Comparison of ENCODE assay signal across 35 cellular contexts in genomic region chr4:68167166-68167565, GRCh38. TPM values are rescaled to one million over a fixed set of nuclear protein-coding genes. Genes with fewer than 3 reads are reported as not detected.
"Had no signal": no experiment of that assay in that cellular context is flagged by ENCODE, and none has a peak within 500 bp of the region (broad histone marks: within the 10 kb centered on the region; RNA-seq: fewer than 3 reads in every experiment).

No MANE protein-coding gene starts in this region.

- H3K9me3 ChIP-seq: adrenal gland, breast epithelium had no signal

- DNase-seq: activated CD4-positive, alpha-beta memory T cell treated with anti-CD3 and anti-CD28 coated beads, Interleukin-2, amount 10 ng/mL, durations not matched to agents 7 days and 5 days; activated CD4-positive, alpha-beta T cell treated with anti-CD3 and anti-CD28 coated beads for 1 hour; activated CD4-positive, alpha-beta T cell treated with anti-CD3 and anti-CD28 coated beads for 36 hours; activated CD4-positive, alpha-beta T cell treated with anti-CD3 and anti-CD28 coated beads for 48 hours; activated CD4-positive, alpha-beta T cell treated with anti-CD3 and anti-CD28 coated beads, Interleukin-2, amount 10 ng/mL, durations not matched to agents 7 days and 5 days; activated CD4-positive, alpha-beta T cell treated with anti-CD3 and anti-CD28 coated beads, Interleukin-2, amount 50 U/mL, for 48 hours; activated CD4-positive, CD25-positive, alpha-beta regulatory T cell; activated CD8-positive, alpha-beta memory T cell treated with anti-CD3 and anti-CD28 coated beads for 24 hours; activated CD8-positive, alpha-beta memory T cell treated with anti-CD3 and anti-CD28 coated beads, Interleukin-2, amount 10 ng/mL, durations not matched to agents 7 days and 5 days; activated CD8-positive, alpha-beta memory T cell treated with anti-CD3 and anti-CD28 coated beads, Interleukin-2, amount 50 U/mL, for 48 hours; activated CD8-positive, alpha-beta T cell treated with anti-CD3 and anti-CD28 coated beads, Interleukin-2, amount 10 ng/mL, durations not matched to agents 7 days and 5 days; activated effector memory CD4-positive, alpha-beta T cell treated with Interleukin-2 at 50 U/mL for 16 hours; activated gamma-delta T cell treated with Interleukin-2 at 50 U/mL for 16 hours; activated naive CD4-positive, alpha-beta T cell; activated naive CD4-positive, alpha-beta T cell treated with anti-CD3 and anti-CD28 coated beads for 36 hours; activated naive CD4-positive, alpha-beta T cell treated with anti-CD3 and anti-CD28 coated beads, Interleukin-2, amount 50 U/mL, for 16 hours; activated naive CD8-positive, alpha-beta T cell treated with anti-CD3 and anti-CD28 coated beads for 36 hours; activated T-cell treated with anti-CD3 and anti-CD28 coated beads, Interleukin-2, amount 50 U/mL, for 24 hours; activated T-cell treated with anti-CD3 and anti-CD28 coated beads, Interleukin-2, amount 50 U/mL, for 48 hours; adrenal gland; amniotic stem cell; aorta; body of pancreas; brain microvascular endothelial cell; T-helper 1 cell; T-helper 2 cell; T-helper 9 cell had no signal

- H3K4me1 ChIP-seq: adrenal gland, body of pancreas, breast epithelium had no signal

- FAIRE-seq: astrocyte, TTC549 had no signal

- H3K36me3 ChIP-seq: adrenal gland, brain microvascular endothelial cell, breast epithelium had no signal

- H3K27ac ChIP-seq: adrenal gland, body of pancreas, brain microvascular endothelial cell, breast epithelium, VCaP had no signal

- H3K27me3 ChIP-seq: adrenal gland, body of pancreas, brain microvascular endothelial cell, breast epithelium had no signal

- H3K4me3 ChIP-seq: adrenal gland, body of pancreas, breast epithelium had no signal

RNA-seq across cellular contexts. Expression of gene TMPRSS11F, which starts 37.5 kb away (rescaled TPM):
- total RNA-seq: activated CD4-positive, alpha-beta memory T cell treated with anti-CD3 and anti-CD28 coated beads, Interleukin-2, amount 10 ng/mL, durations not matched to agents 7 days and 5 days; activated CD4-positive, alpha-beta T cell treated with anti-CD3 and anti-CD28 coated beads for 36 hours; activated CD4-positive, alpha-beta T cell treated with anti-CD3 and anti-CD28 coated beads, Interleukin-2, amount 10 ng/mL, durations not matched to agents 7 days and 5 days; activated CD8-positive, alpha-beta memory T cell treated with anti-CD3 and anti-CD28 coated beads, Interleukin-2, amount 10 ng/mL, durations not matched to agents 7 days and 5 days; activated CD8-positive, alpha-beta T cell treated with anti-CD3 and anti-CD28 coated beads, Interleukin-2, amount 10 ng/mL, durations not matched to agents 7 days and 5 days; activated naive CD4-positive, alpha-beta T cell treated with anti-CD3 and anti-CD28 coated beads for 36 hours; activated naive CD4-positive, alpha-beta T cell treated with anti-CD3 and anti-CD28 coated beads, Interleukin-2, amount 50 U/mL, for 72 hours; activated naive CD8-positive, alpha-beta T cell treated with anti-CD3 and anti-CD28 coated beads for 36 hours; activated T-helper 2 cell treated with anti-CD3 and anti-CD28 coated beads, Interferon-gamma antibody, Interleukin-2, Interleukin-4, amounts not matched to agents 10 μg/mL and 5 μg/mL and 100 μg/mL, durations not matched to agents 14 hours and 24 hours and 36 hours; adrenal gland; aorta; body of pancreas; breast epithelium; cardiac septum; chondrocyte had no signal
- polyA plus RNA-seq: adrenal gland, aorta had no signal
